ENCODE assay signal across 28 cellular contexts in the genomic region with DNA sequence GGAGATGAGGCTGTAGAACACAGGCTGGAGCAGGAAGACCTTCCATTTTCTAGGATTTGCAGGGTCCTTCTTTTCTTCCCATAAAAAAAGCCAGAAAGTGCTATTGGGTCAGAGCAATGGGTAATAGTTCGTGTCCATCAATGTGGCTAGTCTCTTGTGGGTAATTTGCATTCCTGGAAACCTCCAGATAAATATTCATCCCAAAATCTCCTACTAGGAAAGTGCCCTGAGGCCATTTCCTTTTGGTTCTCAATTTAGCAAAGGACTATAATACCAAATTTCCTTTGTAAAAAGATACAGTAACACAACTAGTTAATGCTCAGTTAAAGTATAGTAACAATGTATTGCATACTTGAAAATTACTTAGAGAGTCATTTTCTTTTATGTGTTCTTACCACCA.
"Had no signal": no experiment of that assay in that cellular context is flagged by ENCODE, and none has a peak within 500 bp of the region (broad histone marks: within the 10 kb centered on the region; RNA-seq: fewer than 3 reads in every experiment).

No MANE protein-coding gene starts in this region.

- H3K27me3 ChIP-seq: hepatocyte, neural progenitor cell, neutrophil, right atrium auricular region, right lobe of liver, suprapubic skin, tibial artery, upper lobe of right lung had no signal

- H3K27ac Mint-ChIP-seq: mesothelial cell of epicardium; natural killer cell; nephron progenitor cell; neural progenitor cell; stimulated activated naive CD8-positive, alpha-beta T cell treated with anti-CD3 and anti-CD28 coated beads, Interleukin-15, Interleukin-2, amounts not matched to agents 100 ng/mL and 50 ng/mL, for 24 hours had no signal

- H3K4me1 Mint-ChIP-seq: mesothelial cell of epicardium, natural killer cell, nephron progenitor cell, neural progenitor cell had no signal

- H3K4me3 Mint-ChIP-seq: mesothelial cell of epicardium; naive B cell; natural killer cell; nephron progenitor cell; neural progenitor cell; stimulated activated naive CD8-positive, alpha-beta T cell treated with anti-CD3 and anti-CD28 coated beads, Interleukin-15, Interleukin-2, amounts not matched to agents 100 ng/mL and 50 ng/mL, for 24 hours had no signal

- ATAC-seq: natural killer cell, psoas muscle, right lobe of liver, upper lobe of right lung had no signal

- H3K9me3 ChIP-seq: neutrophil, psoas muscle, right lobe of liver, suprapubic skin, thoracic aorta, tibial artery, upper lobe of right lung had no signal

- H3K4me1 ChIP-seq: left ventricle myocardium inferior, neural progenitor cell, parathyroid adenoma, psoas muscle, right atrium auricular region, right lobe of liver, suprapubic skin, tibial artery, upper lobe of right lung had no signal

- H3K9me3 Mint-ChIP-seq: natural killer cell had no signal

- DNase-seq: islet precursor cell; left ventricle myocardium inferior; mesendoderm; naive B cell; natural killer cell; nephron progenitor cell; occipital lobe; psoas muscle; right lobe of liver; stimulated activated CD4-positive, alpha-beta T cell treated with anti-CD3 and anti-CD28 coated beads, Interleukin-12 subunit alpha, Interleukin-12 subunit beta, amount 100 ng/mL, for 4 hours; stimulated activated CD4-positive, alpha-beta T cell treated with anti-CD3 and anti-CD28 coated beads, Interleukin-15, amount 100 ng/mL, for 24 hours; stimulated activated CD4-positive, alpha-beta T cell treated with anti-CD3 and anti-CD28 coated beads, Interleukin-2, amount 100 ng/mL, for 24 hours; stimulated activated CD4-positive, alpha-beta T cell treated with anti-CD3 and anti-CD28 coated beads, Interleukin-4, amount 100 ng/mL, for 1 hour; stimulated activated naive CD4-positive, alpha-beta T cell; tibial artery; trophoblast cell; upper lobe of right lung had no signal

- H3K9ac ChIP-seq: neural progenitor cell, parathyroid adenoma had no signal

- H3K4me3 ChIP-seq: hepatocyte, left ventricle myocardium inferior, lung, neural progenitor cell, psoas muscle, right atrium auricular region, right lobe of liver, smooth muscle cell, suprapubic skin, thoracic aorta, tibial artery, upper lobe of right lung had no signal

- H3K4me2 ChIP-seq: hepatocyte, neural progenitor cell, smooth muscle cell had no signal

- H3K27me3 Mint-ChIP-seq: stimulated activated naive CD8-positive, alpha-beta T cell treated with anti-CD3 and anti-CD28 coated beads, Interleukin-15, Interleukin-2, amounts not matched to agents 100 ng/mL and 50 ng/mL, for 24 hours had no signal

- H3K27ac ChIP-seq: hepatocyte, left ventricle myocardium inferior, neural progenitor cell, neutrophil, parathyroid adenoma, psoas muscle, right atrium auricular region, right lobe of liver, suprapubic skin, thoracic aorta, tibial artery, upper lobe of right lung had no signal

- H3K36me3 ChIP-seq: left ventricle myocardium inferior, neural progenitor cell, neutrophil, right atrium auricular region, right lobe of liver, suprapubic skin, thoracic aorta, tibial artery, upper lobe of right lung had no signal

- H3K36me3 Mint-ChIP-seq: mesothelial cell of epicardium, naive B cell, natural killer cell, neural progenitor cell had no signal
